In the genomic region with DNA sequence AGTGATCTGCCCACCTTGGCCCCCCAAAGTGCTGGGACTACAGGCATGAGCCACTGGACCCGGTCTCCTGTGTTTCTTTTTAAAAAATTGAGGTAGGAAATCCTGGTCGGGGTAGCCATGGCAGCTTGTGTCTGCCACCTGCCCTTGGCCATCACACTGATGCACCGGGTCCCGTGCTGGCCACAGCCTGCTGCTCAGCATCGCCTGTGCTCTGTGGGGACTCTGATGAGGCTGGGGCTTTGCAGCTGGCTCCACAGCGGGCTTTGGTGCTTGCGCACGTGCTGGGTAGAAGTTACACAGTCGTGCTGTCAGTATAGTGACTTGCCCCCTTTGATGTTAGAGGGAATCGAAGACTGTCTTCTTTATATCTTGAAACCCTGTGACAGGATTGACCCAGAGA, we compare ENCODE assay signal across 35 cellular contexts.
"Had no signal": no experiment of that assay in that cellular context is flagged by ENCODE, and none has a peak within 500 bp of the region (broad histone marks: within the 10 kb centered on the region; RNA-seq: fewer than 3 reads in every experiment).

No MANE protein-coding gene starts in this region.

- H3K9me3 ChIP-seq: MG63 had no signal

- DNase-seq: Karpas-422, Kasumi-1, KBM-7, KG1, MG63, MM.1S, MV-4-11, NCI-H1048, NCI-H1092, NCI-H1092 treated with DMSO at 0.1 percent for 48 hours, NCI-H1105, NCI-H1105 treated with DMSO at 0.1 percent for 48 hours, NCI-H1417, NCI-H1417 treated with DMSO at 0.1 percent for 48 hours, NCI-H1436, NCI-H1436 treated with DMSO at 0.1 percent for 48 hours, NCI-H146, NCI-H1694, NCI-H1694 treated with DMSO at 0.1 percent for 48 hours, NCI-H187, NCI-H187 treated with DMSO at 0.1 percent for 48 hours, NCI-H1930, NCI-H2029, NCI-H2029 treated with DMSO at 0.1 percent for 48 hours, NCI-H2081, NCI-H2081 treated with DMSO at 0.1 percent for 48 hours, NCI-H2107, NCI-H2171, NCI-H2171 treated with DMSO at 0.1 percent for 48 hours, NCI-H2227 treated with DMSO at 0.1 percent for 48 hours, NCI-H226, NCI-H345, NCI-H446, NCI-H446 treated with DMSO at 0.1 percent for 48 hours had no signal

- H3K9ac ChIP-seq: KMS-11 had no signal

- H3K27me3 ChIP-seq: MG63 had no signal

- H3K36me3 ChIP-seq: MG63 had no signal

- H3K4me2 ChIP-seq: KMS-11 had no signal

- H3K4me3 ChIP-seq: MG63 had no signal

- H3K27ac ChIP-seq: KMS-11 had no signal
